Comparison of ENCODE assay signal across 26 cellular contexts in the genomic region with DNA sequence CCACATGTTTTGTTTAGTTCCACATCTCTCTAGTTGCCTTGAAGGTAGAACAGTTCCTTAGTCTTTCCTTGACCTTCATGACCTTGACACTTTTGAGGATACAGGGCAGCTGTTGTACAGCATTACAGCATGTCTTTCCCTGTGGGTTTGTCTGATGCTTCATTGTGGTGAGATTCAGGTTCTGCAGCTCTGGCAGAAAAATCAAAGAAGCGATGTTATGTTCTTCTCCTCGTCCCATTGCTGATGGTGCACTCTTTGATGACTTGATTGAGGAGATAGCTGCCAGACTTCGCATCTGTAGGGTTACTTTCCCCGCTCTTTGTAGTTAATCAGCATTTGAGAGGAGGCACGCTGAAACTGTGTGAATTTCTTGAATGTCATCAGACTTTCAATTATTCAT.
"Had no signal": no experiment of that assay in that cellular context is flagged by ENCODE, and none has a peak within 500 bp of the region (broad histone marks: within the 10 kb centered on the region; RNA-seq: fewer than 3 reads in every experiment).

No MANE protein-coding gene starts in this region.

- H3K4me1 Mint-ChIP-seq: activated naive CD4-positive, alpha-beta T cell treated with anti-CD3 and anti-CD28 coated beads, Interleukin-2, amount 50 U/mL, for 24 hours; central memory CD8-positive, alpha-beta T cell; immature natural killer cell had no signal

- H3K4me3 Mint-ChIP-seq: activated CD8-positive, alpha-beta T cell treated with anti-CD3 and anti-CD28 coated beads for 36 hours; activated naive CD4-positive, alpha-beta T cell treated with anti-CD3 and anti-CD28 coated beads, Interleukin-2, amount 50 U/mL, for 24 hours; activated T-helper 1 cell treated with anti-CD3 and anti-CD28 coated beads, Interleukin-12 subunit alpha, Interleukin-12 subunit beta, Interleukin-2, Interleukin-4 antibody, amounts not matched to agents 30 ng/mL and 10 ng/mL and 1 ng/mL, durations not matched to agents 14 hours and 24 hours and 36 hours; central memory CD8-positive, alpha-beta T cell; immature natural killer cell; naive thymus-derived CD8-positive, alpha-beta T cell; neural crest cell had no signal

- H2AFZ ChIP-seq: parathyroid adenoma had no signal

- H3K4me3 ChIP-seq: breast epithelium, esophagus muscularis mucosa, heart left ventricle, psoas muscle, suprapubic skin, tibial artery, upper lobe of right lung had no signal

- H3K27me3 ChIP-seq: breast epithelium, esophagus muscularis mucosa, foreskin keratinocyte, heart left ventricle, suprapubic skin, tibial artery, upper lobe of right lung had no signal

- H3K27me3 Mint-ChIP-seq: central memory CD8-positive, alpha-beta T cell had no signal

- H3K9ac ChIP-seq: parathyroid adenoma had no signal

- H3K4me1 ChIP-seq: breast epithelium, foreskin keratinocyte, parathyroid adenoma, upper lobe of right lung had no signal

- ATAC-seq: activated CD8-positive, alpha-beta T cell treated with anti-CD3 and anti-CD28 coated beads for 36 hours; foreskin keratinocyte; heart left ventricle; psoas muscle; upper lobe of right lung had no signal

- H3K79me2 ChIP-seq: parathyroid adenoma had no signal

- H3K9me3 Mint-ChIP-seq: activated naive CD4-positive, alpha-beta T cell treated with anti-CD3 and anti-CD28 coated beads, Interleukin-2, amount 50 U/mL, for 24 hours had no signal

- H3K9me3 ChIP-seq: psoas muscle, suprapubic skin, upper lobe of right lung had no signal

- DNase-seq: activated CD4-positive, alpha-beta T cell treated with anti-CD3 and anti-CD28 coated beads for 48 hours; activated CD8-positive, alpha-beta T cell treated with anti-CD3 and anti-CD28 coated beads for 36 hours; activated gamma-delta T cell treated with Interleukin-2 at 50 U/mL for 16 hours; dermis blood vessel endothelial cell; effector CD4-positive, alpha-beta T cell; foreskin keratinocyte; heart left ventricle; hypothalamus; immature natural killer cell; midbrain; occipital lobe; psoas muscle; stimulated activated CD4-positive, alpha-beta T cell treated with anti-CD3 and anti-CD28 coated beads, Interleukin-15, amount 100 ng/mL, for 24 hours; stimulated activated CD4-positive, alpha-beta T cell treated with anti-CD3 and anti-CD28 coated beads, Interleukin-2, amount 100 ng/mL, for 24 hours; stimulated activated naive CD4-positive, alpha-beta T cell; tibial artery; upper lobe of right lung had no signal

- H3K27ac ChIP-seq: breast epithelium, esophagus muscularis mucosa, foreskin keratinocyte, heart left ventricle, parathyroid adenoma, psoas muscle, suprapubic skin, tibial artery, upper lobe of right lung had no signal

- H3K36me3 ChIP-seq: breast epithelium, esophagus muscularis mucosa, heart left ventricle, suprapubic skin, upper lobe of right lung had no signal

- H3K27ac Mint-ChIP-seq: activated CD8-positive, alpha-beta T cell treated with anti-CD3 and anti-CD28 coated beads for 36 hours; activated naive CD4-positive, alpha-beta T cell treated with anti-CD3 and anti-CD28 coated beads, Interleukin-2, amount 50 U/mL, for 24 hours; activated T-helper 1 cell treated with anti-CD3 and anti-CD28 coated beads, Interleukin-12 subunit alpha, Interleukin-12 subunit beta, Interleukin-2, Interleukin-4 antibody, amounts not matched to agents 30 ng/mL and 10 ng/mL and 1 ng/mL, durations not matched to agents 14 hours and 24 hours and 36 hours; immature natural killer cell; naive thymus-derived CD8-positive, alpha-beta T cell had no signal
